8 cellular contexts compared by ENCODE assay signal in the genomic region with DNA sequence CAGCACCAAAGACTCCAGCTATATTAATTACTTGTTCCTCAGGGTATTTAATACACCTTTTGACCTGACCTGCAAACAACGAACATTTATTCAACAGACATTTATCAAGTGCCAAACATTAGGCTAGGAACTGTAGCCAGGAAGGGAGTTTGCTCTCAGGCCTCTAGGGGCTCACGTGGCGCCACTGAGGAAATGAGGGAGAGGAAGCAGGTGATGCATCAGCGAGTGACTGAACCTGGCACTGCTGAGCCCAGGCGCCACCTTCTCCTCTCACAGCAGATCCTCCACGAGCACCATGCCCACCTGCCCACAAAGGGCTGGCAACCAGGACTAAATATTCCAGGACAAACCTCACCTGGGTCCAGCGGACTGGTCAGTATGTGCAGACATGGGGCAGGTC. TPM values are rescaled to one million over a fixed set of nuclear protein-coding genes. Genes with fewer than 3 reads are reported as not detected.
DNase-seq lines count a peak whose midpoint lies in the region; ATAC-seq and TF ChIP-seq lines count a peak whose summit lies in the region.

No MANE protein-coding gene starts in this region.

- no peaks in the 10 kb centered on the region for H3K27me3 Mint-ChIP-seq in activated T-helper 1 cell treated with anti-CD3 and anti-CD28 coated beads, Interleukin-12 subunit alpha, Interleukin-12 subunit beta, Interleukin-2, Interleukin-4 antibody, amounts not matched to agents 30 ng/mL and 10 ng/mL and 1 ng/mL, durations not matched to agents 14 hours and 24 hours and 36 hours (ENCODE audit: insufficient read depth)
- no peaks in the 10 kb centered on the region for H3K27me3 Mint-ChIP-seq in natural killer cell (ENCODE audit: low read depth in 2 of 2)

- no peak overlapping the region for H3K4me3 Mint-ChIP-seq in activated T-helper 1 cell treated with anti-CD3 and anti-CD28 coated beads, Interleukin-12 subunit alpha, Interleukin-12 subunit beta, Interleukin-2, Interleukin-4 antibody, amounts not matched to agents 30 ng/mL and 10 ng/mL and 1 ng/mL, durations not matched to agents 14 hours and 24 hours and 36 hours
- H3K4me3 Mint-ChIP-seq in natural killer cell = no peak overlapping the region

- peaks cover 25% of the 10 kb centered on the region for H3K9me3 Mint-ChIP-seq in activated T-helper 1 cell treated with anti-CD3 and anti-CD28 coated beads, Interleukin-12 subunit alpha, Interleukin-12 subunit beta, Interleukin-2, Interleukin-4 antibody, amounts not matched to agents 30 ng/mL and 10 ng/mL and 1 ng/mL, durations not matched to agents 14 hours and 24 hours and 36 hours
- no peaks in the 10 kb centered on the region for H3K9me3 Mint-ChIP-seq in natural killer cell

- no peak overlapping the region for H3K27ac ChIP-seq in breast epithelium

- intact Hi-C loops in activated T-helper 1 cell treated with anti-CD3 and anti-CD28 coated beads, Interleukin-12 subunit alpha, Interleukin-12 subunit beta, Interleukin-2, Interleukin-4 antibody, amounts not matched to agents 30 ng/mL and 10 ng/mL and 1 ng/mL, durations not matched to agents 14 hours and 24 hours and 36 hours (cut with micrococcal nuclease) = no loop called here
- intact Hi-C loops in breast epithelium (cut with DNase I; ENCODE audit: low total_unique reads) (no loop called here), natural killer cell (cut with micrococcal nuclease) (no loop called here), posterior cingulate gyrus (cut with DNase I) (no loop called here)

- H3K36me3 ChIP-seq in breast epithelium = no peaks in the 10 kb centered on the region

- H3K9me3 ChIP-seq in breast epithelium = peaks cover 0 to 5% of the 10 kb centered on the region in 2 donors

- ATAC-seq in natural killer cell (peak; percentile 75 to 92 (median 89)), HG03025 (IDR thresholded peaks at IDR 0.05; ENCODE audit: low FRiP score, unreplicated experiment) (no peak)

- TF ChIP-seq CTCF in breast epithelium (IDR thresholded peaks at IDR 0.05) = peak in 2 of 3 donors; percentile 14 to 28
- TF ChIP-seq CTCF in natural killer cell (IDR thresholded peaks at IDR 0.05) = peak; percentile 58

- peaks cover 4% of the 10 kb centered on the region for H3K4me1 Mint-ChIP-seq in activated T-helper 1 cell treated with anti-CD3 and anti-CD28 coated beads, Interleukin-12 subunit alpha, Interleukin-12 subunit beta, Interleukin-2, Interleukin-4 antibody, amounts not matched to agents 30 ng/mL and 10 ng/mL and 1 ng/mL, durations not matched to agents 14 hours and 24 hours and 36 hours (ENCODE audit: low read depth)
- peaks cover 62 to 63% of the 10 kb centered on the region in 2 donors for H3K4me1 Mint-ChIP-seq in natural killer cell

- DNase-seq in activated T-helper 1 cell treated with Interleukin-2 at 50 U/mL for 16 hours (ENCODE audit: low read depth) (peak; percentile 8), HuH-7 (ENCODE audit: low spot score) (peak; percentile 34), breast epithelium (ENCODE audit: low spot score in 2 of 2) (peak in 1 of 2 donors; percentile 60), natural killer cell (peak; percentile 33), posterior cingulate gyrus (no peak), NCI-H1105 treated with DMSO at 0.1 percent for 48 hours (lab: John Stamatoyannopoulos, UW) (no peak)
- no peak for DNase-seq in activated T-helper 1 cell treated with anti-CD3 and anti-CD28 coated beads, Interleukin-12 subunit alpha, Interleukin-12 subunit beta, Interleukin-2, Interleukin-4 antibody, amounts not matched to agents 30 ng/mL and 10 ng/mL and 1 ng/mL, durations not matched to agents 14 hours and 24 hours and 36 hours (ENCODE audit: low spot score)

- no peak for TF ChIP-seq POLR2A in breast epithelium (IDR thresholded peaks at IDR 0.05)

- H3K27ac Mint-ChIP-seq in activated T-helper 1 cell treated with anti-CD3 and anti-CD28 coated beads, Interleukin-12 subunit alpha, Interleukin-12 subunit beta, Interleukin-2, Interleukin-4 antibody, amounts not matched to agents 30 ng/mL and 10 ng/mL and 1 ng/mL, durations not matched to agents 14 hours and 24 hours and 36 hours = no peak overlapping the region
- H3K27ac Mint-ChIP-seq in natural killer cell = peak overlapping the region; percentile 30 to 77

- no peaks in the 10 kb centered on the region for H3K27me3 ChIP-seq in breast epithelium

- H3K4me1 ChIP-seq in breast epithelium = peaks cover 0 to under 1% of the 10 kb centered on the region in 2 donors

- peaks cover 43% of the 10 kb centered on the region for H3K36me3 Mint-ChIP-seq in activated T-helper 1 cell treated with anti-CD3 and anti-CD28 coated beads, Interleukin-12 subunit alpha, Interleukin-12 subunit beta, Interleukin-2, Interleukin-4 antibody, amounts not matched to agents 30 ng/mL and 10 ng/mL and 1 ng/mL, durations not matched to agents 14 hours and 24 hours and 36 hours (ENCODE audit: low read depth)
- peaks cover 16% of the 10 kb centered on the region for H3K36me3 Mint-ChIP-seq in natural killer cell

- H3K4me3 ChIP-seq in breast epithelium = no peak overlapping the region

RNA-seq across cellular contexts. Expression of a gene that starts 50.2 kb away (rescaled TPM):
- total RNA-seq in activated T-helper 1 cell treated with anti-CD3 and anti-CD28 coated beads, Interleukin-12 subunit alpha, Interleukin-12 subunit beta, Interleukin-2, Interleukin-4 antibody, amounts not matched to agents 30 ng/mL and 10 ng/mL and 1 ng/mL, durations not matched to agents 14 hours and 24 hours and 36 hours = 60.6 and 61.7 TPM in 2 replicates
- 100 to 1,000 TPM in 1 of 3 donors, 10 to 100 TPM in 2; 79.0 to 101 (median 89.9) TPM for total RNA-seq in breast epithelium
- 100 to 1,000 TPM; 111 to 160 (median 137) TPM for total RNA-seq in natural killer cell

RNA-seq across cellular contexts. Expression of a gene that starts 50.7 kb away (rescaled TPM):
- 80.8 and 87.1 TPM in 2 replicates for total RNA-seq in activated T-helper 1 cell treated with anti-CD3 and anti-CD28 coated beads, Interleukin-12 subunit alpha, Interleukin-12 subunit beta, Interleukin-2, Interleukin-4 antibody, amounts not matched to agents 30 ng/mL and 10 ng/mL and 1 ng/mL, durations not matched to agents 14 hours and 24 hours and 36 hours
- total RNA-seq in breast epithelium (10 to 100 TPM; 23.0 to 29.0 (median 23.9) TPM), natural killer cell (100 to 1,000 TPM; 155 to 168 (median 165) TPM)

Comparison
In these comparisons a context has a peak if more than half of its experiments do, and no peak if none do; other contexts are left out.
1. DNase-seq: peak in activated T-helper 1 cell treated with Interleukin-2 at 50 U/mL for 16 hours (single experiment), HuH-7 (single experiment) and natural killer cell (single experiment); none in activated T-helper 1 cell treated with anti-CD3 and anti-CD28 coated beads, Interleukin-12 subunit alpha, Interleukin-12 subunit beta, Interleukin-2, Interleukin-4 antibody, amounts not matched to agents 30 ng/mL and 10 ng/mL and 1 ng/mL, durations not matched to agents 14 hours and 24 hours and 36 hours (single experiment), posterior cingulate gyrus (0 of 10) and NCI-H1105 treated with DMSO at 0.1 percent for 48 hours (single experiment).